9 cellular contexts compared by ENCODE assay signal in genomic region chr1:40774266-40774998, GRCh38. TPM values are rescaled to one million over a fixed set of nuclear protein-coding genes. Genes with fewer than 3 reads are reported as not detected.
DNase-seq lines count a peak whose midpoint lies in the region; ATAC-seq, FAIRE-seq and TF ChIP-seq lines count a peak whose summit lies in the region.
"Had no signal": no experiment of that assay in that cellular context is flagged by ENCODE, and none has a peak within 500 bp of the region (broad histone marks: within the 10 kb centered on the region; RNA-seq: fewer than 3 reads in every experiment).

No MANE protein-coding gene starts in this region.

- no peaks in the 10 kb centered on the region for H3K27me3 ChIP-seq in AG04450 (ENCODE audit: control insufficient read depth, insufficient read depth, low read length)

- no peak for DNase-seq in AG04450 (ENCODE audit: low read depth, low spot score)
- DNase-seq in H4 (ENCODE audit: low spot score), result peak; percentile 35
- DNase-seq in SW480 (ENCODE audit: low spot score), result peak; percentile 30
- peak; percentile 47 for DNase-seq in activated naive CD8-positive, alpha-beta T cell treated with anti-CD3 and anti-CD28 coated beads, Interleukin-2, amount 50 U/mL, for 16 hours (ENCODE audit: low read depth, low spot score)
- peak; percentile 21 for DNase-seq in iris pigment epithelial cell (ENCODE audit: low read depth)
- DNase-seq in stimulated activated CD4-positive, alpha-beta T cell treated with anti-CD3 and anti-CD28 coated beads, Interleukin-4, amount 100 ng/mL, for 1 hour, result peak; percentile 75
- no peak for DNase-seq in H54 (ENCODE audit: insufficient read length, low spot score)

- FAIRE-seq in H54 (lab: Jason Lieb, UNC), result no peak
- FAIRE-seq: islet of Langerhans had no signal

- no peak for ATAC-seq in HG03521 (IDR thresholded peaks at IDR 0.05; ENCODE audit: unreplicated experiment)

- CTCF ChIA-PET in AG04450 (lab: Charles Lee), result interaction anchor here (0.6 to 6.5 kb wide), 30 partner anchors 8 to 248 kb away, joined by 3 to 64 read pairs (median 4); no protein-coding TSS in a partner anchor

- POLR2A ChIA-PET in AG04450 (lab: Yijun Ruan, JAX), result interaction anchor here (0.9 to 1.1 kb wide), 2 partner anchors 83 to 178 kb away, joined by 3 to 5 read pairs; partner anchors contain the start of gene NFYC

- TF ChIP-seq POLR2A in H54 (IDR thresholded peaks at IDR 0.05; ENCODE audit: low read depth, low read length), result no peak

- no peak overlapping the region for H3K4me3 ChIP-seq in AG04450 (ENCODE audit: low read depth, low read length)

- H3K27ac ChIP-seq in AG04450 (ENCODE audit: low read depth, low read length), result no peak overlapping the region

- H3K9me3 ChIP-seq in AG04450 (ENCODE audit: control insufficient read depth, insufficient read depth, low read length), result peaks cover 10% of the 10 kb centered on the region

- peak; percentile 70 for TF ChIP-seq CTCF in AG04450 (IDR thresholded peaks at IDR 0.05; ENCODE audit: low read depth, low read length)

RNA-seq across cellular contexts. Expression of gene KCNQ4, which starts 9.2 kb away (rescaled TPM):
- polyA plus RNA-seq in AG04450 (2011; rRNA removed), result 0.04 TPM in 1 of 2 replicates, not detected in the other
- polyA minus RNA-seq in AG04450 (2011; rRNA and poly(A)+ RNA removed), result not detected in 2 replicates
- total RNA-seq in H4 (2014; rRNA removed; shearing (Covaris generic)), result not detected in 2 replicates

Comparison
In these comparisons a context has a peak if more than half of its experiments do, and no peak if none do; other contexts are left out.
1. DNase-seq: peak in H4 (single experiment), SW480 (single experiment), activated naive CD8-positive, alpha-beta T cell treated with anti-CD3 and anti-CD28 coated beads, Interleukin-2, amount 50 U/mL, for 16 hours (single experiment), iris pigment epithelial cell (single experiment) and stimulated activated CD4-positive, alpha-beta T cell treated with anti-CD3 and anti-CD28 coated beads, Interleukin-4, amount 100 ng/mL, for 1 hour (single experiment); none in AG04450 (single experiment) and H54 (single experiment).